ENCODE assay signal across 10 cellular contexts in genomic region chr1:35053433-35053832, GRCh38.
"Had no signal": no experiment of that assay in that cellular context is flagged by ENCODE, and none has a peak within 500 bp of the region (broad histone marks: within the 10 kb centered on the region; RNA-seq: fewer than 3 reads in every experiment).

No MANE protein-coding gene starts in this region.

- H3K27ac ChIP-seq: HL-60 had no signal

- DNase-seq: H9, HCEC 1CT, HFFc6, IMR-90, KG1 had no signal

- ATAC-seq: GM23338, K562 had no signal

- H3K4me3 ChIP-seq: GM23338, K562 had no signal

- H2AFZ ChIP-seq: GM23338 had no signal

- FAIRE-seq: H1, H54, K562 had no signal

- H3K4me2 ChIP-seq: GM23338 had no signal
